In genomic region chr4:17554568-17554967, GRCh38 we compare ENCODE assay signal across 34 cellular contexts. TPM values are rescaled to one million over a fixed set of nuclear protein-coding genes. Genes with fewer than 3 reads are reported as not detected.
"Had no signal": no experiment of that assay in that cellular context is flagged by ENCODE, and none has a peak within 500 bp of the region (broad histone marks: within the 10 kb centered on the region; RNA-seq: fewer than 3 reads in every experiment).

No MANE protein-coding gene starts in this region.

- H3K4me3 ChIP-seq: ascending aorta, breast epithelium, cardiac muscle cell, colonic mucosa, esophagus muscularis mucosa, gastroesophageal sphincter, heart right ventricle had no signal

- H3K4me1 ChIP-seq: ascending aorta, breast epithelium, colonic mucosa, esophagus muscularis mucosa had no signal

- H3K4me3 Mint-ChIP-seq: activated B cell treated with CpG ODN at 0.5 μM for 24 hours; activated CD8-positive, alpha-beta T cell treated with anti-CD3 and anti-CD28 coated beads for 36 hours; activated naive CD4-positive, alpha-beta T cell treated with anti-CD3 and anti-CD28 coated beads for 36 hours; activated naive CD8-positive, alpha-beta T cell treated with anti-CD3 and anti-CD28 coated beads, Interleukin-2, amount 10 ng/mL, durations not matched to agents 7 days and 5 days; activated T-cell treated with anti-CD3 and anti-CD28 coated beads, Interleukin-2, amount 50 U/mL, for 4 hours; brain; dendritic cell treated with granulocyte-macrophage colony-stimulating factor and Interleukin-4, amounts not matched to agents 40 ng/mL and 50 ng/mL, for 4 days; effector memory CD8-positive, alpha-beta T cell; T-helper 17 cell; T-helper 2 cell treated with Interferon-gamma antibody and Interleukin-4, amounts not matched to agents 5 μg/mL and 100 μg/mL, for 36 hours had no signal

- H3K36me3 ChIP-seq: ascending aorta, breast epithelium, cardiac muscle cell, colonic mucosa, esophagus muscularis mucosa, gastroesophageal sphincter, heart right ventricle, WERI-Rb-1 had no signal

- H3K4me1 Mint-ChIP-seq: activated B cell treated with CpG ODN at 0.5 μM for 24 hours had no signal

- ATAC-seq: activated CD4-positive, CD25-positive, alpha-beta regulatory T cell treated with anti-CD3 and anti-CD28 coated beads, Interleukin-2, amount 50 U/mL, for 24 hours; activated CD8-positive, alpha-beta T cell treated with anti-CD3 and anti-CD28 coated beads for 36 hours; activated naive CD4-positive, alpha-beta T cell treated with anti-CD3 and anti-CD28 coated beads, Interleukin-2, amount 50 U/mL, for 72 hours; activated T-cell treated with anti-CD3 and anti-CD28 coated beads, Interleukin-2, amount 50 U/mL, for 4 hours; effector memory CD8-positive, alpha-beta T cell; gastroesophageal sphincter; heart right ventricle; T-helper 17 cell had no signal

- DNase-seq: activated B cell treated with CpG ODN at 0.5 μM for 24 hours; activated CD4-positive, alpha-beta T cell treated with anti-CD3 and anti-CD28 coated beads for 48 hours; activated CD4-positive, alpha-beta T cell treated with anti-CD3 and anti-CD28 coated beads, Interleukin-2, amount 50 U/mL, for 1 hour; activated CD4-positive, alpha-beta T cell treated with anti-CD3 and anti-CD28 coated beads, Interleukin-2, amount 50 U/mL, for 48 hours; activated CD8-positive, alpha-beta memory T cell treated with anti-CD3 and anti-CD28 coated beads for 24 hours; activated CD8-positive, alpha-beta T cell treated with anti-CD3 and anti-CD28 coated beads for 36 hours; activated effector memory CD4-positive, alpha-beta T cell treated with anti-CD3 and anti-CD28 coated beads, Interleukin-2, amount 50 U/mL, for 16 hours; activated naive CD4-positive, alpha-beta T cell treated with anti-CD3 and anti-CD28 coated beads for 36 hours; activated naive CD8-positive, alpha-beta T cell treated with anti-CD3 and anti-CD28 coated beads, Interleukin-2, amount 10 ng/mL, durations not matched to agents 7 days and 5 days; activated T-cell treated with anti-CD3 and anti-CD28 coated beads, Interleukin-2, amount 50 U/mL, for 4 hours; central memory CD4-positive, alpha-beta T cell; cerebellar nuclear complex; colonic mucosa; effector CD4-positive, alpha-beta T cell; effector memory CD8-positive, alpha-beta T cell; erythroblast; foreskin melanocyte; heart right ventricle; T-helper 1 cell; T-helper 17 cell; T1000; WERI-Rb-1 had no signal

- H3K27ac ChIP-seq: ascending aorta, breast epithelium, cardiac muscle cell, colonic mucosa, esophagus muscularis mucosa, gastroesophageal sphincter, heart right ventricle, WERI-Rb-1 had no signal

- H3K9me3 ChIP-seq: ascending aorta, breast epithelium, colonic mucosa, esophagus muscularis mucosa, gastroesophageal sphincter, heart right ventricle had no signal

- H3K36me3 Mint-ChIP-seq: activated naive CD4-positive, alpha-beta T cell treated with anti-CD3 and anti-CD28 coated beads, Interleukin-2, amount 50 U/mL, for 72 hours; activated naive CD8-positive, alpha-beta T cell treated with anti-CD3 and anti-CD28 coated beads, Interleukin-2, amount 10 ng/mL, durations not matched to agents 7 days and 5 days; brain had no signal

- H3K27me3 ChIP-seq: ascending aorta, colonic mucosa had no signal

- H3K27ac Mint-ChIP-seq: activated B cell treated with CpG ODN at 0.5 μM for 24 hours; activated CD8-positive, alpha-beta T cell treated with anti-CD3 and anti-CD28 coated beads for 36 hours; activated naive CD4-positive, alpha-beta T cell treated with anti-CD3 and anti-CD28 coated beads for 36 hours; activated naive CD4-positive, alpha-beta T cell treated with anti-CD3 and anti-CD28 coated beads, Interleukin-2, amount 50 U/mL, for 72 hours; activated naive CD8-positive, alpha-beta T cell treated with anti-CD3 and anti-CD28 coated beads, Interleukin-2, amount 10 ng/mL, durations not matched to agents 7 days and 5 days; activated T-helper 2 cell treated with anti-CD3 and anti-CD28 coated beads, Interferon-gamma antibody, Interleukin-2, Interleukin-4, amounts not matched to agents 10 μg/mL and 5 μg/mL and 100 μg/mL, durations not matched to agents 14 hours and 24 hours and 36 hours; brain; dendritic cell treated with granulocyte-macrophage colony-stimulating factor and Interleukin-4, amounts not matched to agents 40 ng/mL and 50 ng/mL, for 4 days; effector memory CD8-positive, alpha-beta T cell; T-helper 17 cell; T-helper 2 cell treated with Interferon-gamma antibody and Interleukin-4, amounts not matched to agents 5 μg/mL and 100 μg/mL, for 36 hours had no signal

- H3K9me3 Mint-ChIP-seq: activated B cell treated with CpG ODN at 0.5 μM for 24 hours; activated CD8-positive, alpha-beta T cell treated with anti-CD3 and anti-CD28 coated beads for 36 hours; activated naive CD4-positive, alpha-beta T cell treated with anti-CD3 and anti-CD28 coated beads for 36 hours; activated naive CD4-positive, alpha-beta T cell treated with anti-CD3 and anti-CD28 coated beads, Interleukin-2, amount 50 U/mL, for 72 hours; activated naive CD8-positive, alpha-beta T cell treated with anti-CD3 and anti-CD28 coated beads, Interleukin-2, amount 10 ng/mL, durations not matched to agents 7 days and 5 days; activated T-cell treated with anti-CD3 and anti-CD28 coated beads, Interleukin-2, amount 50 U/mL, for 4 hours; activated T-helper 2 cell treated with anti-CD3 and anti-CD28 coated beads, Interferon-gamma antibody, Interleukin-2, Interleukin-4, amounts not matched to agents 10 μg/mL and 5 μg/mL and 100 μg/mL, durations not matched to agents 14 hours and 24 hours and 36 hours; brain; dendritic cell treated with granulocyte-macrophage colony-stimulating factor and Interleukin-4, amounts not matched to agents 40 ng/mL and 50 ng/mL, for 4 days; effector memory CD8-positive, alpha-beta T cell; T-helper 2 cell treated with Interferon-gamma antibody and Interleukin-4, amounts not matched to agents 5 μg/mL and 100 μg/mL, for 36 hours had no signal

RNA-seq across cellular contexts. Expression of gene CLRN2, which starts 39.6 kb away (rescaled TPM):
- total RNA-seq: activated B cell treated with CpG ODN at 0.5 μM for 24 hours; activated CD8-positive, alpha-beta T cell treated with anti-CD3 and anti-CD28 coated beads for 36 hours; activated naive CD4-positive, alpha-beta T cell treated with anti-CD3 and anti-CD28 coated beads for 36 hours; activated naive CD4-positive, alpha-beta T cell treated with anti-CD3 and anti-CD28 coated beads, Interleukin-2, amount 50 U/mL, for 72 hours; activated naive CD8-positive, alpha-beta T cell treated with anti-CD3 and anti-CD28 coated beads, Interleukin-2, amount 10 ng/mL, durations not matched to agents 7 days and 5 days; activated T-cell treated with anti-CD3 and anti-CD28 coated beads, Interleukin-2, amount 50 U/mL, for 4 hours; activated T-helper 2 cell treated with anti-CD3 and anti-CD28 coated beads, Interferon-gamma antibody, Interleukin-2, Interleukin-4, amounts not matched to agents 10 μg/mL and 5 μg/mL and 100 μg/mL, durations not matched to agents 14 hours and 24 hours and 36 hours; ascending aorta; breast epithelium; cardiac muscle cell; colonic mucosa; esophagus muscularis mucosa; gastroesophageal sphincter; glomerular endothelial cell; heart right ventricle; T-helper 17 cell had no signal
- polyA plus RNA-seq: cardiac muscle cell, heart right ventricle had no signal
